Comparison of ENCODE assay signal across 14 cellular contexts in genomic region chr4:56531823-56532222, GRCh38. TPM values are rescaled to one million over a fixed set of nuclear protein-coding genes. Genes with fewer than 3 reads are reported as not detected.
"Had no signal": no experiment of that assay in that cellular context is flagged by ENCODE, and none has a peak within 500 bp of the region (broad histone marks: within the 10 kb centered on the region; RNA-seq: fewer than 3 reads in every experiment).

No MANE protein-coding gene starts in this region.

- H3K9me3 ChIP-seq: adrenal gland, colonic mucosa, gastroesophageal sphincter, pancreas, transverse colon had no signal

- ATAC-seq: activated T-helper 17 cell treated with anti-CD3 and anti-CD28 coated beads, Interleukin-2, amount 50 U/mL, for 72 hours; gastroesophageal sphincter had no signal

- H3K36me3 ChIP-seq: adrenal gland, colonic mucosa, gastroesophageal sphincter, pancreas, transverse colon had no signal

- DNase-seq: activated CD4-positive, alpha-beta T cell treated with anti-CD3 and anti-CD28 coated beads for 48 hours; activated CD8-positive, alpha-beta memory T cell treated with anti-CD3 and anti-CD28 coated beads for 24 hours; activated naive CD4-positive, alpha-beta T cell treated with anti-CD3 and anti-CD28 coated beads, Interleukin-2, amount 10 ng/mL, durations not matched to agents 7 days and 5 days; adrenal gland; caudate nucleus; colonic mucosa; kidney; pancreas; substantia nigra; transverse colon had no signal

- H3K27ac ChIP-seq: adrenal gland, colonic mucosa, gastroesophageal sphincter, pancreas had no signal

- H3K27me3 ChIP-seq: adrenal gland had no signal

- H3K4me3 ChIP-seq: colonic mucosa had no signal

- H3K4me1 ChIP-seq: colonic mucosa had no signal

RNA-seq across cellular contexts. Expression of gene ARL9, which starts 26.2 kb away (rescaled TPM):
- total RNA-seq: myocyte, skeletal muscle tissue, transverse colon had no signal
